ENCODE assay signal across 8 cellular contexts in the genomic region with DNA sequence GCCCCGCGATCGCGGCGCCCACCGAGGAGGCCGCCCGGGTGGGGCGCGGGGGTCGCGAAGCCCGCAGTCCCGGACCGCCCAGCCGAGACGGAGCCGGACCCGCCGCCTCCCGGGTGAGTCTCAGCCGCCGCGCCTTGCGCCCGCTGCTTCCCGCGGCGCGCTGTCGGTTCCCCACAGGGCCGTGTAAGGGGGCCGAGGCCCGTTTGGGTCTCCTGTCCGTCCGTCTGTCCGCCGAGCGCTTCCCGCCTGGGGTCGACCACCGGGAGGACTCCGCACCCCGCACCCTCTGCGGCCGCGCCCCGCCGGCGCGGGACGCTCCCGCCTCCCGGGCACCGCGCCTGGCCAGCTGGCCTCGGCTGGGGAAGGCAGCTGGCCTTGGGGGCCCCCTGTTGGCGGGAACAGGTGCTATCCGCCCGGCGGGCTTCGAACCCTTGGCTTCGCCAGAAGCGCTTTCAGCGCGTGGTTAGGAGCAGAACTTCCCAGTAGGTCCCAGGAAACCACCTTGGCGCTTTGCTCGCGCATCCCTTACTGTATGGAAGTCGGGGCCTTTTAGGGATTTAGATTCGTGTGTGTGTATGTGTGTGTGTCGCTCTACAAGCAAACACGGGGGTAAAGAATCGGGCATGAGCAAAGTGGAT. TPM values are rescaled to one million over a fixed set of nuclear protein-coding genes. Genes with fewer than 3 reads are reported as not detected.
DNase-seq lines count a peak whose midpoint lies in the region; ATAC-seq and TF ChIP-seq lines count a peak whose summit lies in the region.

No MANE protein-coding gene starts in this region.

- intact Hi-C loops in ovary (cut with DNase I), result loop anchor here (2.0 to 10.0 kb wide), 4 partner anchors 51 to 119 kb away; no protein-coding TSS in a partner anchor

- CTCF ChIA-PET in activated CD8-positive, alpha-beta memory T cell treated with anti-CD3 and anti-CD28 coated beads, Interleukin-2, amount 10 ng/mL, durations not matched to agents 7 days and 5 days (lab: Charles Lee), result interaction anchor here (0.6 to 3.1 kb wide), 4 partner anchors 25 to 118 kb away, joined by 3 to 8 read pairs (median 6); no protein-coding TSS in a partner anchor

- TF ChIP-seq POLR2A in ovary (IDR thresholded peaks at IDR 0.05), result peak; percentile 41

- ATAC-seq in activated CD8-positive, alpha-beta memory T cell treated with anti-CD3 and anti-CD28 coated beads, Interleukin-2, amount 10 ng/mL, durations not matched to agents 7 days and 5 days, result no peak
- no peak for ATAC-seq in GM18870 (IDR thresholded peaks at IDR 0.05; ENCODE audit: unreplicated experiment)

- H3K27ac ChIP-seq in cardiac muscle cell (peak overlapping the region; percentile 28), ovary (peak overlapping the region; percentile 84 to 94)

- peak; percentile 72 for DNase-seq in activated CD8-positive, alpha-beta memory T cell treated with anti-CD3 and anti-CD28 coated beads for 24 hours
- DNase-seq in activated CD8-positive, alpha-beta memory T cell treated with anti-CD3 and anti-CD28 coated beads, Interleukin-2, amount 10 ng/mL, durations not matched to agents 7 days and 5 days, result no peak
- DNase-seq in NCI-H2171 (lab: John Stamatoyannopoulos, UW) (peak; percentile 53), cardiac muscle cell (ENCODE audit: low read depth in 1 of 2, low spot score in 1 of 2) (peak; percentile 66 to 72), ovary (peak; percentile 80 to 89 (median 86))
- no peak for DNase-seq in effector CD8-positive, alpha-beta T cell (lab: John Stamatoyannopoulos, UW)

- H3K27me3 Mint-ChIP-seq in activated CD8-positive, alpha-beta memory T cell treated with anti-CD3 and anti-CD28 coated beads, Interleukin-2, amount 10 ng/mL, durations not matched to agents 7 days and 5 days, result peaks cover 64% of the 10 kb centered on the region
- peaks cover 27% of the 10 kb centered on the region for H3K27me3 Mint-ChIP-seq in activated naive CD8-positive, alpha-beta T cell

- H3K4me3 Mint-ChIP-seq in activated CD8-positive, alpha-beta memory T cell treated with anti-CD3 and anti-CD28 coated beads, Interleukin-2, amount 10 ng/mL, durations not matched to agents 7 days and 5 days, result no peak overlapping the region
- peak overlapping the region; percentile 73 for H3K4me3 Mint-ChIP-seq in activated naive CD8-positive, alpha-beta T cell

- WGBS in ovary, 3 donors, result 0 to 1% (median 1%) methylated on average over 62 to 74 of the region's 74 CpGs

- H3K27me3 ChIP-seq in cardiac muscle cell (no peaks in the 10 kb centered on the region), ovary (no peaks in the 10 kb centered on the region)

- H3K9me3 ChIP-seq in cardiac muscle cell (ENCODE audit: low read depth) (no peaks in the 10 kb centered on the region), ovary (no peaks in the 10 kb centered on the region)

- H3K4me1 ChIP-seq in cardiac muscle cell (ENCODE audit: low read depth) (peaks cover 21% of the 10 kb centered on the region), ovary (ENCODE audit: insufficient read depth) (peaks cover 22% of the 10 kb centered on the region)

- TF ChIP-seq CTCF in cardiac muscle cell (IDR thresholded peaks at IDR 0.05; ENCODE audit: low read depth, low read length) (peak; percentile 67), ovary (IDR thresholded peaks at IDR 0.05) (peak; percentile 69 to 89 (median 70))

- H3K9me3 Mint-ChIP-seq in activated CD8-positive, alpha-beta memory T cell treated with anti-CD3 and anti-CD28 coated beads, Interleukin-2, amount 10 ng/mL, durations not matched to agents 7 days and 5 days (ENCODE audit: low read depth), result no peaks in the 10 kb centered on the region
- no peaks in the 10 kb centered on the region for H3K9me3 Mint-ChIP-seq in activated naive CD8-positive, alpha-beta T cell (ENCODE audit: low read depth)

- H3K27ac Mint-ChIP-seq in activated CD8-positive, alpha-beta memory T cell treated with anti-CD3 and anti-CD28 coated beads, Interleukin-2, amount 10 ng/mL, durations not matched to agents 7 days and 5 days, result no peak overlapping the region
- H3K27ac Mint-ChIP-seq in activated naive CD8-positive, alpha-beta T cell, result no peak overlapping the region

- H3K4me3 ChIP-seq in cardiac muscle cell (peak overlapping the region; percentile 67), ovary (peak overlapping the region; percentile 55)

- H3K36me3 ChIP-seq in cardiac muscle cell (no peaks in the 10 kb centered on the region), ovary (no peaks in the 10 kb centered on the region)

- no peaks in the 10 kb centered on the region for H3K36me3 Mint-ChIP-seq in activated CD8-positive, alpha-beta memory T cell treated with anti-CD3 and anti-CD28 coated beads, Interleukin-2, amount 10 ng/mL, durations not matched to agents 7 days and 5 days
- H3K36me3 Mint-ChIP-seq in activated naive CD8-positive, alpha-beta T cell, result peaks cover 2% of the 10 kb centered on the region

- peaks cover 15% of the 10 kb centered on the region for H3K4me1 Mint-ChIP-seq in activated CD8-positive, alpha-beta memory T cell treated with anti-CD3 and anti-CD28 coated beads, Interleukin-2, amount 10 ng/mL, durations not matched to agents 7 days and 5 days
- H3K4me1 Mint-ChIP-seq in activated naive CD8-positive, alpha-beta T cell (ENCODE audit: low read depth), result peaks cover 26% of the 10 kb centered on the region

- no peak for TF ChIP-seq EP300 in ovary (IDR thresholded peaks at IDR 0.05)

RNA-seq across cellular contexts. Expression of gene TMEM51, which starts 0.4 kb away (rescaled TPM):
- total RNA-seq in activated CD8-positive, alpha-beta memory T cell treated with anti-CD3 and anti-CD28 coated beads, Interleukin-2, amount 10 ng/mL, durations not matched to agents 7 days and 5 days, result not detected
- total RNA-seq in cardiac muscle cell (32.7 and 40.9 TPM in 2 replicates), ovary (10 to 100 TPM; 17.2 to 38.5 (median 24.0) TPM)
- polyA plus RNA-seq in cardiac muscle cell (21.3 and 23.8 TPM in 2 replicates), ovary (10 to 100 TPM in 1 of 2 donors, 1 to 10 TPM in 1; 9.4 to 19.4 TPM)

Comparison
In these comparisons a context has a peak if more than half of its experiments do, and no peak if none do; other contexts are left out.
1. DNase-seq: peak in activated CD8-positive, alpha-beta memory T cell treated with anti-CD3 and anti-CD28 coated beads for 24 hours (single experiment), NCI-H2171 (single experiment), cardiac muscle cell (2 of 2) and ovary (5 of 5); none in activated CD8-positive, alpha-beta memory T cell treated with anti-CD3 and anti-CD28 coated beads, Interleukin-2, amount 10 ng/mL, durations not matched to agents 7 days and 5 days (single experiment) and effector CD8-positive, alpha-beta T cell (single experiment).
2. RNA of gene TMEM51, which starts 0.4 kb away (total RNA-seq): 32.7 to 40.9 TPM in cardiac muscle cell and 17.2 to 38.5 TPM in ovary; not detected in activated CD8-positive, alpha-beta memory T cell treated with anti-CD3 and anti-CD28 coated beads, Interleukin-2, amount 10 ng/mL, durations not matched to agents 7 days and 5 days; every median in the first group is over 10 times any median in the second.